1 cellular context compared by ENCODE assay signal in the genomic region with DNA sequence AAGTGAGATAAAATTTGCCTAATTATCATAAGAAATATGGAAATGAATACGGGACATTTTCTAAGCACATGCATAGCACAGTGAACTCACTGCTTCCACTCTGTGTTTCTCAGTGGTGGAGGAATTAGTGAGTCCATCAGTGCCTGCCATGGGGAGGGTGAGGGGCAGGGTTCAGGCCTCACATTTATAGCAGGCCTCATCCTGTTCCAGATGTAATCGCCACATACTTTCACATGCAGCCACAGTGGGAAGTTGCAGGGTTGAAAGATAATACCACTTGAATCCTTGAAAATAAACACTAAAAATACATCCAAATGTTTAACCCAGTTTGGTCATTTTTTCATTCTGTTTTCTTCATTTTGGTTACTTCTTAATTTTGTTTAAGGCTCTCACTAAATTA.
TF ChIP-seq lines count a peak whose summit lies in the region.

No MANE protein-coding gene starts in this region.

TF ChIP-seq in K562, 482 proteins besides CTCF, POLR2A, EP300 and RAD21 (continued from another document):
- TF ChIP-seq, protein P1, sequence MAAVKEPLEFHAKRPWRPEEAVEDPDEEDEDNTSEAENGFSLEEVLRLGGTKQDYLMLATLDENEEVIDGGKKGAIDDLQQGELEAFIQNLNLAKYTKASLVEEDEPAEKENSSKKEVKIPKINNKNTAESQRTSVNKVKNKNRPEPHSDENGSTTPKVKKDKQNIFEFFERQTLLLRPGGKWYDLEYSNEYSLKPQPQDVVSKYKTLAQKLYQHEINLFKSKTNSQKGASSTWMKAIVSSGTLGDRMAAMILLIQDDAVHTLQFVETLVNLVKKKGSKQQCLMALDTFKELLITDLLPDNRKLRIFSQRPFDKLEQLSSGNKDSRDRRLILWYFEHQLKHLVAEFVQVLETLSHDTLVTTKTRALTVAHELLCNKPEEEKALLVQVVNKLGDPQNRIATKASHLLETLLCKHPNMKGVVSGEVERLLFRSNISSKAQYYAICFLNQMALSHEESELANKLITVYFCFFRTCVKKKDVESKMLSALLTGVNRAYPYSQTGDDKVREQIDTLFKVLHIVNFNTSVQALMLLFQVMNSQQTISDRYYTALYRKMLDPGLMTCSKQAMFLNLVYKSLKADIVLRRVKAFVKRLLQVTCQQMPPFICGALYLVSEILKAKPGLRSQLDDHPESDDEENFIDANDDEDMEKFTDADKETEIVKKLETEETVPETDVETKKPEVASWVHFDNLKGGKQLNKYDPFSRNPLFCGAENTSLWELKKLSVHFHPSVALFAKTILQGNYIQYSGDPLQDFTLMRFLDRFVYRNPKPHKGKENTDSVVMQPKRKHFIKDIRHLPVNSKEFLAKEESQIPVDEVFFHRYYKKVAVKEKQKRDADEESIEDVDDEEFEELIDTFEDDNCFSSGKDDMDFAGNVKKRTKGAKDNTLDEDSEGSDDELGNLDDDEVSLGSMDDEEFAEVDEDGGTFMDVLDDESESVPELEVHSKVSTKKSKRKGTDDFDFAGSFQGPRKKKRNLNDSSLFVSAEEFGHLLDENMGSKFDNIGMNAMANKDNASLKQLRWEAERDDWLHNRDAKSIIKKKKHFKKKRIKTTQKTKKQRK (IDR thresholded peaks at IDR 0.05; ENCODE audit: borderline replicate concordance, low read depth, low read length) = no peak
- TF ChIP-seq CBFA2T2 (conservative IDR thresholded peaks at IDR 0.05) (no peak), FOXJ3 (CRISPR knock-in tag; IDR thresholded peaks at IDR 0.05) (no peak), ZNF830 (CRISPR knock-in tag; IDR thresholded peaks at IDR 0.05) (no peak)
- TF ChIP-seq, protein P2, sequence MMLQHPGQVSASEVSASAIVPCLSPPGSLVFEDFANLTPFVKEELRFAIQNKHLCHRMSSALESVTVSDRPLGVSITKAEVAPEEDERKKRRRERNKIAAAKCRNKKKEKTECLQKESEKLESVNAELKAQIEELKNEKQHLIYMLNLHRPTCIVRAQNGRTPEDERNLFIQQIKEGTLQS (IDR thresholded peaks at IDR 0.05) = no peak
- TF ChIP-seq, protein P2 (CRISPR knock-in tag; conservative IDR thresholded peaks at IDR 0.05) = no peak
- TF ChIP-seq, protein P3, sequence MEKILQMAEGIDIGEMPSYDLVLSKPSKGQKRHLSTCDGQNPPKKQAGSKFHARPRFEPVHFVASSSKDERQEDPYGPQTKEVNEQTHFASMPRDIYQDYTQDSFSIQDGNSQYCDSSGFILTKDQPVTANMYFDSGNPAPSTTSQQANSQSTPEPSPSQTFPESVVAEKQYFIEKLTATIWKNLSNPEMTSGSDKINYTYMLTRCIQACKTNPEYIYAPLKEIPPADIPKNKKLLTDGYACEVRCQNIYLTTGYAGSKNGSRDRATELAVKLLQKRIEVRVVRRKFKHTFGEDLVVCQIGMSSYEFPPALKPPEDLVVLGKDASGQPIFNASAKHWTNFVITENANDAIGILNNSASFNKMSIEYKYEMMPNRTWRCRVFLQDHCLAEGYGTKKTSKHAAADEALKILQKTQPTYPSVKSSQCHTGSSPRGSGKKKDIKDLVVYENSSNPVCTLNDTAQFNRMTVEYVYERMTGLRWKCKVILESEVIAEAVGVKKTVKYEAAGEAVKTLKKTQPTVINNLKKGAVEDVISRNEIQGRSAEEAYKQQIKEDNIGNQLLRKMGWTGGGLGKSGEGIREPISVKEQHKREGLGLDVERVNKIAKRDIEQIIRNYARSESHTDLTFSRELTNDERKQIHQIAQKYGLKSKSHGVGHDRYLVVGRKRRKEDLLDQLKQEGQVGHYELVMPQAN (IDR thresholded peaks at IDR 0.05; ENCODE audit: borderline replicate concordance) = no peak
